In the genomic region with DNA sequence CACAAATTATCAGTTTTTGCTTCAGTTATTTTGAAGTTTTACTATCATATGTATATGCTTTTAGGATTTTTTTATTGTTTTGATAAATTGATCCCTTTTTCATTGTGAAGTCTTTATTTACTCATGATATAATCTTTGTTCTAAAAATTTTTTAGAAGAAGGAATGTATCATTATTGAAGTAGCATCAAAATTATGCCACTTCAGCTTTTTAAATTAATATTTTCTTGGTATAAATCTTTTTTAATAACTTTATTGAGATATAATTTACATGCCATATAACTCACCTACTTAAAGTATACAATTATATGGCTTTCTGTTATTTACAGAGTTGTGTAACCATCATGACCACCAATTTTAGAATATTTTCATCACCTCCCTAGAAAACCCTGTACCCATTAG, we compare ENCODE assay signal across 24 cellular contexts. TPM values are rescaled to one million over a fixed set of nuclear protein-coding genes. Genes with fewer than 3 reads are reported as not detected.
A peak's percentile ranks its signal among the peaks of the same experiment; 100 is the strongest.
DNase-seq lines count a peak whose midpoint lies in the region; FAIRE-seq lines count a peak whose summit lies in the region.
"Had no signal": no experiment of that assay in that cellular context is flagged by ENCODE, and none has a peak within 500 bp of the region (broad histone marks: within the 10 kb centered on the region; RNA-seq: fewer than 3 reads in every experiment).

No MANE protein-coding gene starts in this region.

- H3K27me3 ChIP-seq in small intestine (ENCODE audit: control insufficient read depth in 2 of 2, insufficient read depth in 2 of 2, low read length in 2 of 2): no peaks in the 10 kb centered on the region
- H3K27me3 ChIP-seq: BE2C, BLaER1 had no signal

- FAIRE-seq in A204.1 (lab: Jason Lieb, UNC) (peak; percentile 91), RCC 7860 (lab: Jason Lieb, UNC) (peak; percentile 10), frontal cortex (lab: Jason Lieb, UNC) (peak; percentile 54), small intestine (lab: Jason Lieb, UNC) (peak; percentile 77)
- FAIRE-seq: D721Med, GM12878, GM12892, GM18507 had no signal

- H3K36me3 ChIP-seq in small intestine (ENCODE audit: control insufficient read depth in 2 of 2, insufficient read depth in 2 of 2, low read length in 2 of 2): no peaks in the 10 kb centered on the region
- H3K36me3 ChIP-seq: BE2C, BLaER1 had no signal

- H3K27ac ChIP-seq in small intestine (ENCODE audit: low read depth in 1 of 2, low read length in 1 of 2): no peak overlapping the region
- H3K27ac ChIP-seq: 22Rv1, BLaER1 had no signal

- no peak for DNase-seq in RCC 7860 (ENCODE audit: low spot score)
- DNase-seq in frontal cortex (ENCODE audit: low spot score in 2 of 2): no peak
- DNase-seq in small intestine: no peak
- DNase-seq in nucleus accumbens (lab: John Stamatoyannopoulos, UW): no peak
- DNase-seq in hepatic stellate cell (ENCODE audit: low spot score): no peak
- DNase-seq in HuH-7.5 (ENCODE audit: low spot score): no peak
- DNase-seq: ACHN; BE2C; C1 segment of cervical spinal cord; Caco-2; Calu3; CD4-positive, alpha-beta memory T cell; CD4-positive, CD25-positive, alpha-beta regulatory T cell; CD8-positive, alpha-beta memory T cell; DMS79 treated with DMSO at 0.1 percent for 48 hours; GDM1 had no signal

- H3K4me3 ChIP-seq in small intestine (ENCODE audit: low read depth in 1 of 2, low read length in 2 of 2): no peak overlapping the region
- H3K4me3 ChIP-seq: BLaER1, GM12878 had no signal

- no peaks in the 10 kb centered on the region for H3K4me1 ChIP-seq in small intestine (ENCODE audit: control insufficient read depth in 2 of 2, insufficient read depth in 1 of 2, low read depth in 1 of 2, low read length in 1 of 2)
- H3K4me1 ChIP-seq: BE2C, BLaER1 had no signal

- H3K9me3 ChIP-seq in small intestine (ENCODE audit: control insufficient read depth, low read depth): no peaks in the 10 kb centered on the region
- H3K9me3 ChIP-seq: BE2C had no signal

RNA-seq across cellular contexts. Expression of gene MEST, which starts 11.9 kb away (rescaled TPM):
- 65.6 TPM for total RNA-seq in frontal cortex
- 10 to 100 TPM; 15.9 to 25.7 (median 16.5) TPM for polyA plus RNA-seq in small intestine
- total RNA-seq: A172 had no signal

RNA-seq across cellular contexts. Expression of gene CEP41, which starts 39.2 kb away (rescaled TPM):
- 11.4 TPM for total RNA-seq in frontal cortex
- polyA plus RNA-seq in small intestine: 1 to 10 TPM in 2 of 3 donors, not detected in 1; 3.0 to 6.2 TPM
